ENCODE assay signal across 21 cellular contexts in the genomic region with DNA sequence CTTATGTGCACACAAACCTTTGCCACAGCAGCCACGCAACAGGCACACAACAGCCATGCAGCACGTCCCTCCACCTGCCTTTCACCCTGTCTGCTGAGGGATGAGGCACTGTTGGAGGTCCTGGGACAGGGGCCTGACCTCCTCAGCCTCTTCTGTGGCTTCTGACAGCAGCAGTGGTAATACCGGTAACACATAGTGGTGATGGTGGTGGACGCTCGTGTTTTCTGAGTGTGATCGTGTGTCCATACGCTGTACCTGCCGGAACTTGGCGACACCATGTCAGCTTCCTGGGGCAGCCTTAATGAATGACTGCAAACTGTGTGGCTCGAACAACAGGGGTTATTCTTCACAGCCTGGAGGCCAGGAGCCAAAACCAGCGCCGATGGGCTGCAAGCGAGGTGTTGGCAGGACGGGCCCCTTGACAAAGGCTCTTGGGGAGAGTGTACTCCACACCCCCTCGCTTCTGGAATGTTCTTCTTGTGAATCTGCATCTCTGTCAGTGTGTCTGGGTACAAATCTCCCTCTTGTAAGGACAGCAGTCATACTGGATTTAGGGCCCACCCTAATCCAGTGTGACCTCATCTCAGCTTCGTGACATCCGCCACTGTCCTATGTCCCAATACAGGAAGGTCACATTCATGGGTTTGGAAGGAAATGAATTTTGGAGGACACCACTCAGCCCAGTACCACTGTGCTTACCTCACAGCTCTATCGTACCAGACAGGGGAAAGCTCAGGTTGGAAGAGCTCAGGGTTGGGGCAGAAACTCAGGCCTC. TPM values are rescaled to one million over a fixed set of nuclear protein-coding genes. Genes with fewer than 3 reads are reported as not detected.
A peak's percentile ranks its signal among the peaks of the same experiment; 100 is the strongest.
DNase-seq lines count a peak whose midpoint lies in the region; ATAC-seq and TF ChIP-seq lines count a peak whose summit lies in the region.
"Had no signal": no experiment of that assay in that cellular context is flagged by ENCODE, and none has a peak within 500 bp of the region (broad histone marks: within the 10 kb centered on the region; RNA-seq: fewer than 3 reads in every experiment).

No MANE protein-coding gene starts in this region.

- intact Hi-C loops in sciatic nerve (cut with DNase I) = no loop called here

- no peak overlapping the region for H3K4me2 ChIP-seq in OCI-LY1 (ENCODE audit: low read length)
- H3K4me2 ChIP-seq: KMS-11 had no signal

- CTCF ChIA-PET in activated CD4-positive, alpha-beta T cell treated with anti-CD3 and anti-CD28 coated beads, Interleukin-2, amount 10 ng/mL, durations not matched to agents 7 days and 5 days (lab: Charles Lee) = interaction anchor here (0.9 to 1.2 kb wide), 5 partner anchors 8 to 30 kb away, joined by 3 to 5 read pairs (median 3); no protein-coding TSS in a partner anchor

- H3K9me3 ChIP-seq in OCI-LY1 (ENCODE audit: low read length) = peaks cover 11% of the 10 kb centered on the region; the same call in 1 of the 2 replicates

- H3K9me2 ChIP-seq in OCI-LY1 (ENCODE audit: low read depth, low read length) = no peaks in the 10 kb centered on the region

- no peaks in the 10 kb centered on the region for H4K20me1 ChIP-seq in OCI-LY1 (ENCODE audit: insufficient read depth, low read length)

- peak overlapping the region; percentile 52 for H3K27ac ChIP-seq in OCI-LY1 (ENCODE audit: low read depth, low read length, poor library complexity, severe bottlenecking)
- H3K27ac ChIP-seq: esophagus squamous epithelium, KMS-11, stomach, uterus had no signal

- ATAC-seq in sciatic nerve (no peak), GM21423 (IDR thresholded peaks at IDR 0.05; ENCODE audit: unreplicated experiment) (no peak)
- ATAC-seq: natural killer cell treated with Interleukin-12 subunit alpha and Interleukin-12 subunit beta and Interleukin-15 and Interleukin-18, amount 100 ng/mL, for 72 hours had no signal

- POLR2A ChIA-PET in activated CD4-positive, alpha-beta T cell treated with anti-CD3 and anti-CD28 coated beads, Interleukin-2, amount 10 ng/mL, durations not matched to agents 7 days and 5 days (lab: Charles Lee) = no interaction called here

- peak; percentile 4 for DNase-seq in activated CD4-positive, alpha-beta T cell treated with anti-CD3 and anti-CD28 coated beads, Interleukin-2, amount 10 ng/mL, durations not matched to agents 7 days and 5 days
- DNase-seq in activated CD4-positive, alpha-beta T cell treated with anti-CD3 and anti-CD28 coated beads, Interleukin-2, amount 50 U/mL, for 1 hour = no peak
- DNase-seq in iPS-NIHi7 (ENCODE audit: extremely low spot score) (peak; percentile 8), sciatic nerve (ENCODE audit: low spot score) (peak; percentile 41), HFFc6 (no peak), dedifferentiated amniotic fluid mesenchymal stem cell (ENCODE audit: extremely low spot score) (no peak)
- DNase-seq: activated CD4-positive, CD25-positive, alpha-beta regulatory T cell; CD4-positive, alpha-beta T cell; DND-41; esophagus squamous epithelium; glutamatergic neuron; NCI-H1417; T-helper 1 cell; uterus had no signal

- TF ChIP-seq CTCF in OCI-LY1 (IDR thresholded peaks at IDR 0.05; ENCODE audit: low read length) (no peak), HFFc6 (IDR thresholded peaks at IDR 0.05) (no peak)

- peaks cover 35% of the 10 kb centered on the region for H3K4me1 Mint-ChIP-seq in activated CD4-positive, alpha-beta T cell treated with anti-CD3 and anti-CD28 coated beads, Interleukin-2, amount 10 ng/mL, durations not matched to agents 7 days and 5 days
- peaks cover 33% of the 10 kb centered on the region for H3K4me1 Mint-ChIP-seq in HFFc6 (ENCODE audit: low read depth)

- H2AFZ ChIP-seq in OCI-LY1 (ENCODE audit: low read length) = no peak overlapping the region

- no peak overlapping the region for H3K27ac Mint-ChIP-seq in activated CD4-positive, alpha-beta T cell treated with anti-CD3 and anti-CD28 coated beads, Interleukin-2, amount 10 ng/mL, durations not matched to agents 7 days and 5 days
- no peak overlapping the region for H3K27ac Mint-ChIP-seq in HFFc6
- H3K27ac Mint-ChIP-seq: activated naive CD8-positive, alpha-beta T cell; CD4-positive, alpha-beta T cell; natural killer cell treated with Interleukin-12 subunit alpha and Interleukin-12 subunit beta and Interleukin-15 and Interleukin-18, amount 100 ng/mL, for 72 hours had no signal

- no peak overlapping the region for H3K9ac ChIP-seq in OCI-LY1 (ENCODE audit: low read length)
- H3K9ac ChIP-seq: KMS-11 had no signal

- H3K36me3 ChIP-seq in OCI-LY1 (ENCODE audit: insufficient read depth, low read length) = peaks cover 14% of the 10 kb centered on the region
- H3K36me3 ChIP-seq: esophagus squamous epithelium, stomach, uterus had no signal

- H3K27me3 ChIP-seq in OCI-LY1 (ENCODE audit: insufficient read depth, low read length) = no peaks in the 10 kb centered on the region
- H3K27me3 ChIP-seq: uterus had no signal

- H3K27me3 Mint-ChIP-seq in activated CD4-positive, alpha-beta T cell treated with anti-CD3 and anti-CD28 coated beads, Interleukin-2, amount 10 ng/mL, durations not matched to agents 7 days and 5 days = no peaks in the 10 kb centered on the region
- H3K27me3 Mint-ChIP-seq in HFFc6 (ENCODE audit: insufficient read depth) = peaks cover 15% of the 10 kb centered on the region
- H3K27me3 Mint-ChIP-seq: activated naive CD8-positive, alpha-beta T cell had no signal

- no peak overlapping the region for H3K4me3 ChIP-seq in OCI-LY1 (ENCODE audit: low read depth, low read length, poor library complexity, severe bottlenecking)
- H3K4me3 ChIP-seq: esophagus squamous epithelium, stomach, uterus had no signal

- peaks cover 17% of the 10 kb centered on the region for H3K9me3 Mint-ChIP-seq in activated CD4-positive, alpha-beta T cell treated with anti-CD3 and anti-CD28 coated beads, Interleukin-2, amount 10 ng/mL, durations not matched to agents 7 days and 5 days
- peaks cover 23% of the 10 kb centered on the region for H3K9me3 Mint-ChIP-seq in HFFc6
- H3K9me3 Mint-ChIP-seq: natural killer cell treated with Interleukin-12 subunit alpha and Interleukin-12 subunit beta and Interleukin-15 and Interleukin-18, amount 100 ng/mL, for 72 hours had no signal

- no peaks in the 10 kb centered on the region for H3F3A ChIP-seq in OCI-LY1 (ENCODE audit: insufficient read depth, low read length)

- peaks cover 55% of the 10 kb centered on the region for H3K4me1 ChIP-seq in OCI-LY1 (ENCODE audit: insufficient read depth, low read length, severe bottlenecking)
- H3K4me1 ChIP-seq: stomach, uterus had no signal

- H3K36me3 Mint-ChIP-seq in activated CD4-positive, alpha-beta T cell treated with anti-CD3 and anti-CD28 coated beads, Interleukin-2, amount 10 ng/mL, durations not matched to agents 7 days and 5 days (ENCODE audit: low read depth) = peaks cover 46% of the 10 kb centered on the region
- H3K36me3 Mint-ChIP-seq in HFFc6 (ENCODE audit: low read depth) = peaks cover 73% of the 10 kb centered on the region

- H3K79me2 ChIP-seq in OCI-LY1 (ENCODE audit: insufficient read depth, low read length) = no peaks in the 10 kb centered on the region

- no peak overlapping the region for H3K4me3 Mint-ChIP-seq in activated CD4-positive, alpha-beta T cell treated with anti-CD3 and anti-CD28 coated beads, Interleukin-2, amount 10 ng/mL, durations not matched to agents 7 days and 5 days
- H3K4me3 Mint-ChIP-seq in HFFc6 = no peak overlapping the region; the same call in 1 of the 2 replicates
- H3K4me3 Mint-ChIP-seq: activated naive CD8-positive, alpha-beta T cell; brain; CD4-positive, alpha-beta T cell; natural killer cell treated with Interleukin-12 subunit alpha and Interleukin-12 subunit beta and Interleukin-15 and Interleukin-18, amount 100 ng/mL, for 72 hours had no signal

RNA-seq across cellular contexts. Expression of a gene that starts 55.3 kb away (rescaled TPM):
- total RNA-seq in activated CD4-positive, alpha-beta T cell treated with anti-CD3 and anti-CD28 coated beads, Interleukin-2, amount 10 ng/mL, durations not matched to agents 7 days and 5 days = 10 to 100 TPM; 65.5 to 79.0 TPM
- total RNA-seq in sciatic nerve = 58.4 TPM
- total RNA-seq in HFFc6 (2021; fragmentation: NEBNext Ultra II Directional; extraction: Animal tissue kit (Norgen Biotek cat#: 25700)) = 10 to 100 TPM; 46.8 to 54.1 (median 50.3) TPM

Comparison
In these comparisons a context has a peak if more than half of its experiments do, and no peak if none do; other contexts are left out.
1. DNase-seq: peak in activated CD4-positive, alpha-beta T cell treated with anti-CD3 and anti-CD28 coated beads, Interleukin-2, amount 10 ng/mL, durations not matched to agents 7 days and 5 days (single experiment), iPS-NIHi7 (single experiment) and sciatic nerve (single experiment); none in activated CD4-positive, alpha-beta T cell treated with anti-CD3 and anti-CD28 coated beads, Interleukin-2, amount 50 U/mL, for 1 hour (single experiment), HFFc6 (single experiment) and dedifferentiated amniotic fluid mesenchymal stem cell (single experiment).